7 cellular contexts compared by ENCODE assay signal in the genomic region with DNA sequence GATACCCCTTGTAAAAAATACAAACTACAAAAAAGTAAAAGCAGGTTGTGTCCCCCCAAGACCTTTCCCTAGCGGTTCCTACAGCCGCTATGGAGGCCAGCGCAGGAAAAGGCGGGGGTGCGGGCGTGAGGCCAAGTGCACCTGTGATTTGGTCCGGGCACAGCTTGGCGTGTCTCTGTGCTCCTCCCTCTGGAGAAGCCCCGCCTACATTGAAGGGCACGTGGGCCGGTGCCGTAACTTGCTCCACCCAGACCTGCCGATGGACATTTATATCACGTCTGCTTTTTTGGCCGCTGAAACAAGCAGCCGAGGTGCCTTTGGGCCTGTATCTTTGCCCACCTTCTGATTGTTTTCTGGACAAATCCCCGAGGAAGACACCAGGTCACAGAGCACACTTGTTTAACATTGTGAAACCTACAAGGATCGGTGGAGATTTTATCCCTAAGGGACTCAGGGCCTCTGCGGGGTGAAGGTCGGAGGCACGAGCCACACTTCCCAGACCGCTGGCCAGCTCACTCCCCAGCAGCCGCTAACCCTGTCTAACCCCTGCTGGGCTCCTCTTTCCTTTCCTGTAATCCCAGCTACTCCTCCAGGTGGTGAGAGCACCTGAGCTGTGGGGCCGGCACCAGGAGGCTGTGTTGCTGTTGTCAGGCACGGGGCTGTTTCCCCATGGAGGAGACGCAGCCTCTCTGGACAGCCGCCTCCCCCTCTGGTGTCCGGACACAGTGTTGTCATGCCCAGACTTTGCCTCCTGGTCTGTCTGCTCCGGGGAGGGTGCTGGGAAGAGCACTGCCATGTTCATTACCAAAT.
DNase-seq lines count a peak whose midpoint lies in the region; ATAC-seq and TF ChIP-seq lines count a peak whose summit lies in the region.

No MANE protein-coding gene starts in this region.

- no peaks in the 10 kb centered on the region for H3K9me3 Mint-ChIP-seq in stimulated activated naive B cell treated with anti-CD40 and anti-IgM and Interleukin-4, amounts not matched to agents 10 μg/mL and 1 μg/mL and 100 μg/mL, for 72 hours
- no peaks in the 10 kb centered on the region for H3K9me3 Mint-ChIP-seq in activated naive CD4-positive, alpha-beta T cell treated with anti-CD3 and anti-CD28 coated beads, Interleukin-2, amount 10 ng/mL, durations not matched to agents 7 days and 5 days

- H3K4me1 ChIP-seq in RWPE2 (ENCODE audit: insufficient read depth, poor library complexity, severe bottlenecking), result peaks cover 20% of the 10 kb centered on the region

- no peaks in the 10 kb centered on the region for H3K36me3 ChIP-seq in RWPE2 (ENCODE audit: low read depth)

- H3K27ac Mint-ChIP-seq in stimulated activated naive B cell treated with anti-CD40 and anti-IgM and Interleukin-4, amounts not matched to agents 10 μg/mL and 1 μg/mL and 100 μg/mL, for 72 hours, result peak overlapping the region; percentile 17
- no peak overlapping the region for H3K27ac Mint-ChIP-seq in activated naive CD4-positive, alpha-beta T cell treated with anti-CD3 and anti-CD28 coated beads, Interleukin-2, amount 10 ng/mL, durations not matched to agents 7 days and 5 days

- H3K4me3 ChIP-seq in RWPE2 (ENCODE audit: severe bottlenecking), result no peak overlapping the region
- H3K4me3 ChIP-seq in iPS-11a (ENCODE audit: low read depth, low read length), result peak overlapping the region; percentile 42

- H3K4me3 Mint-ChIP-seq in stimulated activated naive B cell treated with anti-CD40 and anti-IgM and Interleukin-4, amounts not matched to agents 10 μg/mL and 1 μg/mL and 100 μg/mL, for 72 hours, result peak overlapping the region; percentile 51 to 54
- H3K4me3 Mint-ChIP-seq in activated naive CD4-positive, alpha-beta T cell treated with anti-CD3 and anti-CD28 coated beads, Interleukin-2, amount 10 ng/mL, durations not matched to agents 7 days and 5 days, result no peak overlapping the region

- DNase-seq in HuH-7 (ENCODE audit: low spot score), result peak; percentile 92
- DNase-seq in RWPE2 (ENCODE audit: low spot score), result peak; percentile 78
- no peak for DNase-seq in stimulated activated naive B cell treated with anti-CD40 and anti-IgM and Interleukin-4, amounts not matched to agents 10 μg/mL and 1 μg/mL and 100 μg/mL, for 72 hours
- no peak for DNase-seq in ecto neural progenitor cell (ENCODE audit: low spot score)
- DNase-seq in stimulated activated CD4-positive, alpha-beta T cell treated with anti-CD3 and anti-CD28 coated beads, Interleukin-4, amount 100 ng/mL, for 1 hour, result no peak
- no peak for DNase-seq in activated naive CD4-positive, alpha-beta T cell treated with anti-CD3 and anti-CD28 coated beads, Interleukin-2, amount 10 ng/mL, durations not matched to agents 7 days and 5 days

- H3K27me3 ChIP-seq in RWPE2 (ENCODE audit: insufficient read depth, poor library complexity, severe bottlenecking), result no peaks in the 10 kb centered on the region

- H3K27me3 Mint-ChIP-seq in stimulated activated naive B cell treated with anti-CD40 and anti-IgM and Interleukin-4, amounts not matched to agents 10 μg/mL and 1 μg/mL and 100 μg/mL, for 72 hours, result peaks cover 0 to 19% of the 10 kb centered on the region in 2 donors
- H3K27me3 Mint-ChIP-seq in activated naive CD4-positive, alpha-beta T cell treated with anti-CD3 and anti-CD28 coated beads, Interleukin-2, amount 10 ng/mL, durations not matched to agents 7 days and 5 days, result peaks cover 15% of the 10 kb centered on the region

- CTCF ChIA-PET in activated naive CD4-positive, alpha-beta T cell treated with anti-CD3 and anti-CD28 coated beads, Interleukin-2, amount 10 ng/mL, durations not matched to agents 7 days and 5 days (lab: Charles Lee), result no interaction called here

- no peak overlapping the region for H3K27ac ChIP-seq in RWPE2 (ENCODE audit: poor library complexity, severe bottlenecking)

- ATAC-seq in RWPE2 (ENCODE audit: low read depth), result peak; percentile 56
- ATAC-seq in stimulated activated naive B cell treated with anti-CD40 and anti-IgM and Interleukin-4, amounts not matched to agents 10 μg/mL and 1 μg/mL and 100 μg/mL, for 72 hours (replicated peaks), result peak; percentile 39 to 54

- no peaks in the 10 kb centered on the region for H3K9me3 ChIP-seq in RWPE2 (ENCODE audit: severe bottlenecking)

- H3K36me3 Mint-ChIP-seq in stimulated activated naive B cell treated with anti-CD40 and anti-IgM and Interleukin-4, amounts not matched to agents 10 μg/mL and 1 μg/mL and 100 μg/mL, for 72 hours, result no peaks in the 10 kb centered on the region
- no peaks in the 10 kb centered on the region for H3K36me3 Mint-ChIP-seq in activated naive CD4-positive, alpha-beta T cell treated with anti-CD3 and anti-CD28 coated beads, Interleukin-2, amount 10 ng/mL, durations not matched to agents 7 days and 5 days

- no peak for TF ChIP-seq CTCF in RWPE2 (IDR thresholded peaks at IDR 0.05; ENCODE audit: poor library complexity, severe bottlenecking)

- H3K4me1 Mint-ChIP-seq in stimulated activated naive B cell treated with anti-CD40 and anti-IgM and Interleukin-4, amounts not matched to agents 10 μg/mL and 1 μg/mL and 100 μg/mL, for 72 hours, result peaks cover 4 to 16% of the 10 kb centered on the region in 2 donors
- no peaks in the 10 kb centered on the region for H3K4me1 Mint-ChIP-seq in activated naive CD4-positive, alpha-beta T cell treated with anti-CD3 and anti-CD28 coated beads, Interleukin-2, amount 10 ng/mL, durations not matched to agents 7 days and 5 days

Comparison
In these comparisons a context has a peak if more than half of its experiments do, and no peak if none do; other contexts are left out.
1. DNase-seq: peak in HuH-7 (single experiment) and RWPE2 (single experiment); none in stimulated activated naive B cell treated with anti-CD40 and anti-IgM and Interleukin-4, amounts not matched to agents 10 μg/mL and 1 μg/mL and 100 μg/mL, for 72 hours (single experiment), ecto neural progenitor cell (single experiment), stimulated activated CD4-positive, alpha-beta T cell treated with anti-CD3 and anti-CD28 coated beads, Interleukin-4, amount 100 ng/mL, for 1 hour (single experiment) and activated naive CD4-positive, alpha-beta T cell treated with anti-CD3 and anti-CD28 coated beads, Interleukin-2, amount 10 ng/mL, durations not matched to agents 7 days and 5 days (single experiment).